In the genomic region with DNA sequence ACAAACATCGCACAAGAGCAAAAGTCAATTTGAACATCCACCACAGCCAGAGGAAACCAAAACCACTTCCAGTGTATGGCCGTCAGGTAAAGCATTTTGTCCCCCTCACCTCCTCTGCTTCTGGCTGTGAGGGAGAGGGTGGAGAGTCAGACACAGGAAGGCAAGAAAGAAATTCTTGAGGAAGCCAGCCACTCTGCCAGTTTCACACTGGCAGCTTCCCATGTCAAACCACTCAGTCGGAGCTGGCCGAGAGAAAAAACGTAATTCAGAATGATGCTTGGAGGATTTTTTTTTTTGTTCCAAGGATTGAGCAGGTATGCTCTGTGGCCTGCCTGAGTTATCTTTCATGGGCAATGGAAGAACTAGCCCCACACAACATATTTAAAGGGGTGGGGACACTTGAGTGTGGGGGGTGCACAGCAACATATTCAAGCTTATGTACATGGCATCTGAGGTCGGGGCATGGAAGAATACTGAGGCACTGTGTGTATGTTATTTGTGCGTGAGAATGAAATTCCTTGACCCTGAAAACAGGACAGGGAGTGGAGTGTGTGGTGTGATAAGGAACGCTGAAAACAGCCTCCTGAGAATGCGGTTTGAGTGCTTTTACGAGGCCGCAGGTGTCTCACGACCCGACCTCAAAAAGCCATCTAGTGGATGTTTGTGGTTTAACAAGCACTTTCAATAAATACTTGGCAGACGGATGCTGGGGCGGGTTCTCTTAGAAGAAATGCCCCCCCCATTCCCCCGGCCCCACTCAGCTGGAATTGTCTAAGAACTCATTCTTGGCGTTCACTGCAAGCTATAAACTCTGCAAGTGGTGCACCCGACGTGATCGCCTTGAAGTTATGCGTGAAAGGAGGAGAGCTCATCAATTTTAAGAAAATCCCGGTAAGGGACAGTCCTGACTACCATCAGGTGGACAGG, we compare ENCODE assay signal across 1 cellular context.
TF ChIP-seq lines count a peak whose summit lies in the region.

No MANE protein-coding gene starts in this region.

TF ChIP-seq in GM12878, 131 proteins besides CTCF, POLR2A, EP300 and RAD21 (continued from another document and continues in another):
- TF ChIP-seq ZZZ3 (IDR thresholded peaks at IDR 0.05; ENCODE audit: control insufficient read depth, insufficient read length, low read depth) = no peak
- TF ChIP-seq, protein P1, sequence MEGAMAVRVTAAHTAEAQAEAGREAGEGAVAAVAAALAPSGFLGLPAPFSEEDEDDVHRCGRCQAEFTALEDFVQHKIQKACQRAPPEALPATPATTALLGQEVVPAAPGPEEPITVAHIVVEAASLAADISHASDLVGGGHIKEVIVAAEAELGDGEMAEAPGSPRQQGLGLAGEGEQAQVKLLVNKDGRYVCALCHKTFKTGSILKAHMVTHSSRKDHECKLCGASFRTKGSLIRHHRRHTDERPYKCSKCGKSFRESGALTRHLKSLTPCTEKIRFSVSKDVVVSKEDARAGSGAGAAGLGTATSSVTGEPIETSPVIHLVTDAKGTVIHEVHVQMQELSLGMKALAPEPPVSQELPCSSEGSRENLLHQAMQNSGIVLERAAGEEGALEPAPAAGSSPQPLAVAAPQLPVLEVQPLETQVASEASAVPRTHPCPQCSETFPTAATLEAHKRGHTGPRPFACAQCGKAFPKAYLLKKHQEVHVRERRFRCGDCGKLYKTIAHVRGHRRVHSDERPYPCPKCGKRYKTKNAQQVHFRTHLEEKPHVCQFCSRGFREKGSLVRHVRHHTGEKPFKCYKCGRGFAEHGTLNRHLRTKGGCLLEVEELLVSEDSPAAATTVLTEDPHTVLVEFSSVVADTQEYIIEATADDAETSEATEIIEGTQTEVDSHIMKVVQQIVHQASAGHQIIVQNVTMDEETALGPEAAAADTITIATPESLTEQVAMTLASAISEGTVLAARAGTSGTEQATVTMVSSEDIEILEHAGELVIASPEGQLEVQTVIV (IDR thresholded peaks at IDR 0.05; ENCODE audit: borderline replicate concordance, partially characterized antibody) = no peak
- no peak for TF ChIP-seq SRF (IDR thresholded peaks at IDR 0.05; ENCODE audit: low read depth in 2 of 2, low read length in 2 of 2)
- TF ChIP-seq ATF7 (IDR thresholded peaks at IDR 0.05; ENCODE audit: low read depth) = 0 out of 2 replicates have a peak, but pooled peaks have one; percentile 25
- no peak for TF ChIP-seq NFIC (IDR thresholded peaks at IDR 0.05; ENCODE audit: low read depth, low read length)
- TF ChIP-seq YBX1 (IDR thresholded peaks at IDR 0.05) = no peak
- no peak for TF ChIP-seq SPI1 (IDR thresholded peaks at IDR 0.05; ENCODE audit: borderline replicate concordance, insufficient read depth, low read depth, low read length)
- TF ChIP-seq RCOR1 (conservative IDR thresholded peaks at IDR 0.05; ENCODE audit: low read depth, low read length) = no peak
- no peak for TF ChIP-seq USF1 (IDR thresholded peaks at IDR 0.05; ENCODE audit: borderline replicate concordance, extremely low read length, insufficient read depth, low read depth, low read length)
- no peak for TF ChIP-seq STAT3 (IDR thresholded peaks at IDR 0.05; ENCODE audit: low read depth, low read length)
- no peak for TF ChIP-seq GABPA (IDR thresholded peaks at IDR 0.05; ENCODE audit: low read depth)
- TF ChIP-seq MXI1 (IDR thresholded peaks at IDR 0.05; ENCODE audit: low read depth, low read length) = no peak
- TF ChIP-seq, protein P2, sequence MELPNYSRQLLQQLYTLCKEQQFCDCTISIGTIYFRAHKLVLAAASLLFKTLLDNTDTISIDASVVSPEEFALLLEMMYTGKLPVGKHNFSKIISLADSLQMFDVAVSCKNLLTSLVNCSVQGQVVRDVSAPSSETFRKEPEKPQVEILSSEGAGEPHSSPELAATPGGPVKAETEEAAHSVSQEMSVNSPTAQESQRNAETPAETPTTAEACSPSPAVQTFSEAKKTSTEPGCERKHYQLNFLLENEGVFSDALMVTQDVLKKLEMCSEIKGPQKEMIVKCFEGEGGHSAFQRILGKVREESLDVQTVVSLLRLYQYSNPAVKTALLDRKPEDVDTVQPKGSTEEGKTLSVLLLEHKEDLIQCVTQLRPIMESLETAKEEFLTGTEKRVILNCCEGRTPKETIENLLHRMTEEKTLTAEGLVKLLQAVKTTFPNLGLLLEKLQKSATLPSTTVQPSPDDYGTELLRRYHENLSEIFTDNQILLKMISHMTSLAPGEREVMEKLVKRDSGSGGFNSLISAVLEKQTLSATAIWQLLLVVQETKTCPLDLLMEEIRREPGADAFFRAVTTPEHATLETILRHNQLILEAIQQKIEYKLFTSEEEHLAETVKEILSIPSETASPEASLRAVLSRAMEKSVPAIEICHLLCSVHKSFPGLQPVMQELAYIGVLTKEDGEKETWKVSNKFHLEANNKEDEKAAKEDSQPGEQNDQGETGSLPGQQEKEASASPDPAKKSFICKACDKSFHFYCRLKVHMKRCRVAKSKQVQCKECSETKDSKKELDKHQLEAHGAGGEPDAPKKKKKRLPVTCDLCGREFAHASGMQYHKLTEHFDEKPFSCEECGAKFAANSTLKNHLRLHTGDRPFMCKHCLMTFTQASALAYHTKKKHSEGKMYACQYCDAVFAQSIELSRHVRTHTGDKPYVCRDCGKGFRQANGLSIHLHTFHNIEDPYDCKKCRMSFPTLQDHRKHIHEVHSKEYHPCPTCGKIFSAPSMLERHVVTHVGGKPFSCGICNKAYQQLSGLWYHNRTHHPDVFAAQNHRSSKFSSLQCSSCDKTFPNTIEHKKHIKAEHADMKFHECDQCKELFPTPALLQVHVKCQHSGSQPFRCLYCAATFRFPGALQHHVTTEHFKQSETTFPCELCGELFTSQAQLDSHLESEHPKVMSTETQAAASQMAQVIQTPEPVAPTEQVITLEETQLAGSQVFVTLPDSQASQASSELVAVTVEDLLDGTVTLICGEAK (IDR thresholded peaks at IDR 0.05; ENCODE audit: borderline replicate concordance) = no peak
- no peak for TF ChIP-seq RFX5 (IDR thresholded peaks at IDR 0.05; ENCODE audit: low read depth, low read length)
- TF ChIP-seq ZBED1 (IDR thresholded peaks at IDR 0.05; ENCODE audit: borderline replicate concordance) = no peak
- peak; percentile 91; the same call in 1 of the 2 replicates for TF ChIP-seq CBFB (IDR thresholded peaks at IDR 0.05; ENCODE audit: low read depth)
- TF ChIP-seq DPF2 (IDR thresholded peaks at IDR 0.05) = no peak
- peak; percentile 53; the same call in 1 of the 2 replicates for TF ChIP-seq FOXM1 (IDR thresholded peaks at IDR 0.05; ENCODE audit: low read depth, low read length)
- TF ChIP-seq NRF1 (conservative IDR thresholded peaks at IDR 0.05; ENCODE audit: low read depth, low read length) = no peak
- no peak for TF ChIP-seq FOXK2 (IDR thresholded peaks at IDR 0.05)
- peak; percentile 53; the same call in 1 of the 2 replicates for TF ChIP-seq TCF12 (IDR thresholded peaks at IDR 0.05; ENCODE audit: low read depth, low read length)
- TF ChIP-seq RELA (IDR thresholded peaks at IDR 0.05; ENCODE audit: borderline replicate concordance, partially characterized antibody) = no peak
- TF ChIP-seq, protein P3, sequence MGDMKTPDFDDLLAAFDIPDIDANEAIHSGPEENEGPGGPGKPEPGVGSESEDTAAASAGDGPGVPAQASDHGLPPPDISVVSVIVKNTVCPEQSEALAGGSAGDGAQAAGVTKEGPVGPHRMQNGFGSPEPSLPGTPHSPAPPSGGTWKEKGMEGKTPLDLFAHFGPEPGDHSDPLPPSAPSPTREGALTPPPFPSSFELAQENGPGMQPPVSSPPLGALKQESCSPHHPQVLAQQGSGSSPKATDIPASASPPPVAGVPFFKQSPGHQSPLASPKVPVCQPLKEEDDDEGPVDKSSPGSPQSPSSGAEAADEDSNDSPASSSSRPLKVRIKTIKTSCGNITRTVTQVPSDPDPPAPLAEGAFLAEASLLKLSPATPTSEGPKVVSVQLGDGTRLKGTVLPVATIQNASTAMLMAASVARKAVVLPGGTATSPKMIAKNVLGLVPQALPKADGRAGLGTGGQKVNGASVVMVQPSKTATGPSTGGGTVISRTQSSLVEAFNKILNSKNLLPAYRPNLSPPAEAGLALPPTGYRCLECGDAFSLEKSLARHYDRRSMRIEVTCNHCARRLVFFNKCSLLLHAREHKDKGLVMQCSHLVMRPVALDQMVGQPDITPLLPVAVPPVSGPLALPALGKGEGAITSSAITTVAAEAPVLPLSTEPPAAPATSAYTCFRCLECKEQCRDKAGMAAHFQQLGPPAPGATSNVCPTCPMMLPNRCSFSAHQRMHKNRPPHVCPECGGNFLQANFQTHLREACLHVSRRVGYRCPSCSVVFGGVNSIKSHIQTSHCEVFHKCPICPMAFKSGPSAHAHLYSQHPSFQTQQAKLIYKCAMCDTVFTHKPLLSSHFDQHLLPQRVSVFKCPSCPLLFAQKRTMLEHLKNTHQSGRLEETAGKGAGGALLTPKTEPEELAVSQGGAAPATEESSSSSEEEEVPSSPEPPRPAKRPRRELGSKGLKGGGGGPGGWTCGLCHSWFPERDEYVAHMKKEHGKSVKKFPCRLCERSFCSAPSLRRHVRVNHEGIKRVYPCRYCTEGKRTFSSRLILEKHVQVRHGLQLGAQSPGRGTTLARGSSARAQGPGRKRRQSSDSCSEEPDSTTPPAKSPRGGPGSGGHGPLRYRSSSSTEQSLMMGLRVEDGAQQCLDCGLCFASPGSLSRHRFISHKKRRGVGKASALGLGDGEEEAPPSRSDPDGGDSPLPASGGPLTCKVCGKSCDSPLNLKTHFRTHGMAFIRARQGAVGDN (IDR thresholded peaks at IDR 0.05) = no peak
- no peak for TF ChIP-seq SUZ12 (IDR thresholded peaks at IDR 0.05; ENCODE audit: unreplicated experiment)
- no peak for TF ChIP-seq ZSCAN29 (IDR thresholded peaks at IDR 0.05)
- TF ChIP-seq HCFC1 (IDR thresholded peaks at IDR 0.05; ENCODE audit: low read length) = no peak
- TF ChIP-seq WRNIP1 (IDR thresholded peaks at IDR 0.05; ENCODE audit: borderline replicate concordance, low read depth, low read length) = 0 out of 2 replicates have a peak, but pooled peaks have one; percentile 61
- TF ChIP-seq TBL1XR1 (IDR thresholded peaks at IDR 0.05; ENCODE audit: low read depth, low read length) = no peak
- TF ChIP-seq SMC3 (IDR thresholded peaks at IDR 0.05; ENCODE audit: borderline replicate concordance, low read length) = peak; percentile 47; the same call in 1 of the 2 replicates
- no peak for TF ChIP-seq PBX3 (IDR thresholded peaks at IDR 0.05; ENCODE audit: insufficient replicate concordance, low read depth, low read length)
- no peak for TF ChIP-seq NR2C1 (IDR thresholded peaks at IDR 0.05)
- TF ChIP-seq SIN3A (IDR thresholded peaks at IDR 0.05; ENCODE audit: low read depth, low read length) = no peak
- TF ChIP-seq CBX3 (IDR thresholded peaks at IDR 0.05; ENCODE audit: borderline replicate concordance, low read depth) = no peak
- peak; percentile 57; the same call in 1 of the 2 replicates for TF ChIP-seq NBN (IDR thresholded peaks at IDR 0.05)
- TF ChIP-seq BACH1 (IDR thresholded peaks at IDR 0.05; ENCODE audit: borderline replicate concordance) = no peak
- TF ChIP-seq MTA2 (IDR thresholded peaks at IDR 0.05; ENCODE audit: low read depth) = 0 out of 2 replicates have a peak, but pooled peaks have one; percentile 14
- TF ChIP-seq YY1 (IDR thresholded peaks at IDR 0.05; ENCODE audit: low read depth, low read length) = 0 out of 2 replicates have a peak, but pooled peaks have one; percentile 25
- TF ChIP-seq ASH2L (IDR thresholded peaks at IDR 0.05; ENCODE audit: borderline replicate concordance, low read depth) = no peak
- TF ChIP-seq, protein P4, sequence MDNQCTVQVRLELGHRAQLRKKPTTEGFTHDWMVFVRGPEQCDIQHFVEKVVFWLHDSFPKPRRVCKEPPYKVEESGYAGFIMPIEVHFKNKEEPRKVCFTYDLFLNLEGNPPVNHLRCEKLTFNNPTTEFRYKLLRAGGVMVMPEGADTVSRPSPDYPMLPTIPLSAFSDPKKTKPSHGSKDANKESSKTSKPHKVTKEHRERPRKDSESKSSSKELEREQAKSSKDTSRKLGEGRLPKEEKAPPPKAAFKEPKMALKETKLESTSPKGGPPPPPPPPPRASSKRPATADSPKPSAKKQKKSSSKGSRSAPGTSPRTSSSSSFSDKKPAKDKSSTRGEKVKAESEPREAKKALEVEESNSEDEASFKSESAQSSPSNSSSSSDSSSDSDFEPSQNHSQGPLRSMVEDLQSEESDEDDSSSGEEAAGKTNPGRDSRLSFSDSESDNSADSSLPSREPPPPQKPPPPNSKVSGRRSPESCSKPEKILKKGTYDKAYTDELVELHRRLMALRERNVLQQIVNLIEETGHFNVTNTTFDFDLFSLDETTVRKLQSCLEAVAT (IDR thresholded peaks at IDR 0.05) = peak; percentile 89
- 0 out of 3 replicates have a peak, but pooled peaks have one; percentile 27 for TF ChIP-seq POU2F2 (IDR thresholded peaks at IDR 0.05; ENCODE audit: borderline replicate concordance, low read depth, low read length)
- no peak for TF ChIP-seq SMAD1 (IDR thresholded peaks at IDR 0.05; ENCODE audit: low read depth, partially characterized antibody)
- no peak for TF ChIP-seq RAD51 (IDR thresholded peaks at IDR 0.05)
- TF ChIP-seq BMI1 (IDR thresholded peaks at IDR 0.05; ENCODE audit: borderline replicate concordance) = no peak
- no peak for TF ChIP-seq EZH2 (IDR thresholded peaks at IDR 0.05; ENCODE audit: borderline replicate concordance, control insufficient read depth, low read depth, low read length)
